Comparison of ENCODE assay signal across 1 cellular context in genomic region chr22:21837184-21837979, GRCh38.
TF ChIP-seq lines count a peak whose summit lies in the region.

No MANE protein-coding gene starts in this region.

TF ChIP-seq in GM23338, 12 proteins besides CTCF, POLR2A, EP300 and RAD21 (continued from another document):
- no peak for TF ChIP-seq ETS1 (IDR thresholded peaks at IDR 0.05)
